Comparison of ENCODE assay signal across 19 cellular contexts in genomic region chr13:25062479-25062878, GRCh38.
"Had no signal": no experiment of that assay in that cellular context is flagged by ENCODE, and none has a peak within 500 bp of the region (broad histone marks: within the 10 kb centered on the region; RNA-seq: fewer than 3 reads in every experiment).

No MANE protein-coding gene starts in this region.

- H3K27ac ChIP-seq: esophagus muscularis mucosa, left lung, sigmoid colon, suprapubic skin, upper lobe of right lung, VCaP had no signal

- H3K4me3 ChIP-seq: esophagus muscularis mucosa, left lung, sigmoid colon, suprapubic skin, upper lobe of right lung had no signal

- H3K9me3 ChIP-seq: esophagus muscularis mucosa, suprapubic skin, upper lobe of right lung had no signal

- H3K36me3 ChIP-seq: esophagus muscularis mucosa, left lung, sigmoid colon, suprapubic skin, upper lobe of right lung had no signal

- DNase-seq: activated CD4-positive, alpha-beta memory T cell treated with anti-CD3 and anti-CD28 coated beads, Interleukin-2, amount 10 ng/mL, durations not matched to agents 7 days and 5 days; activated CD4-positive, alpha-beta T cell treated with anti-CD3 and anti-CD28 coated beads for 36 hours; activated gamma-delta T cell treated with Interleukin-2 at 50 U/mL for 16 hours; activated naive CD8-positive, alpha-beta T cell treated with anti-CD3 and anti-CD28 coated beads, Interleukin-2, amount 10 ng/mL, durations not matched to agents 7 days and 5 days; activated T-cell treated with anti-CD3 and anti-CD28 coated beads, Interleukin-2, amount 50 U/mL, for 72 hours; anterior cingulate cortex; cerebellar nuclear complex; foreskin fibroblast; islet precursor cell; left lung; nephron progenitor cell; sigmoid colon; stimulated activated CD4-positive, alpha-beta T cell treated with anti-CD3 and anti-CD28 coated beads, Interleukin-12 subunit alpha, Interleukin-12 subunit beta, amount 100 ng/mL, for 4 hours; stimulated activated naive CD4-positive, alpha-beta T cell treated with Interleukin-2 at 50 U/mL for 16 hours; T-helper 9 cell; upper lobe of right lung had no signal

- H3K4me1 ChIP-seq: esophagus muscularis mucosa, left lung, sigmoid colon, suprapubic skin, upper lobe of right lung had no signal

- ATAC-seq: activated CD4-positive, alpha-beta T cell treated with anti-CD3 and anti-CD28 coated beads for 36 hours; activated T-cell treated with anti-CD3 and anti-CD28 coated beads, Interleukin-2, amount 50 U/mL, for 72 hours; left lung; upper lobe of right lung had no signal
